In the genomic region with DNA sequence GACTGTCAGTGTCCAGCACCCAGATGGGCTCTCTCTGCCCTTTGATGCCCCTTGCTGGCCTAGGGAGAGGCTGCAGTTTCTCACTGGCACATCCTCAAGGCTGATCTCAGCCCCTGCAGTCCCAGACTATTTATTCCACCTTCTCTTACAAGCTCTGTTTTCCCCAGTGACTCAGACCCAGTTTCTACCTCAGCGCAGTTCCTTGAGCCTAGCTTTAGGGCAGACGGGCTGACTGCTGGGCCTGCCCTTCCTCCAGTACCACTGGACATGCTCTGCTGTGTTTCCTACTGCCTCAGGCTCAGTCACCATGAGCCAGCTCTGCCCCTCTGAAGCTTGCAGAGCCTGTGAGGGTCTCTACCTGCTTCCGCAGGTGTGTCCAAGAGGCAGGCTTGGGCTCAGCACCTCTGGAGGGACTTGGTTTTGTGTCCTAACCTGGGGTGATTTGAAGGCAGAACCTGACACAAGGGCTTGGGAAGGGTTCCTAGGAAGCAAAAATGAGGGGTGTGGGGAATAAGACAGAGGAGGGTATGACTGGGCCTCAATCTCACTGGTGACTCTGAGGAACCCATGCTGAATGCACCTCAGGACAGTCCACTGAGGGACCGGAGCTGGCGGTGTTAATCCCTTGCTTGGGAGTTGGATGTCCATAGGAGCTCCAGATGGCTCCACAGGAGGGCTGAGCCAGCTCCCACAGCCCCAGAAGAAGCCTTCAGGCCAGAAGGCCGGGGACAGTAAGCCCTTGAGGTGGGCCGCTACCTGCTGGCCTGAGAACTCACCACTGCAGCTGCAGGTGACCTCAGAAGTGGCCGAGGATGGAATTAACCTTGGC, we compare ENCODE assay signal across 14 cellular contexts.
"Had no signal": no experiment of that assay in that cellular context is flagged by ENCODE, and none has a peak within 500 bp of the region (broad histone marks: within the 10 kb centered on the region; RNA-seq: fewer than 3 reads in every experiment).

No MANE protein-coding gene starts in this region.

- H3K4me1 Mint-ChIP-seq: activated naive CD4-positive, alpha-beta T cell treated with anti-CD3 and anti-CD28 coated beads, Interleukin-2, amount 50 U/mL, for 24 hours; naive thymus-derived CD8-positive, alpha-beta T cell had no signal

- H3K4me1 ChIP-seq: left lung, prostate gland, right lobe of liver, uterus had no signal

- H3K36me3 Mint-ChIP-seq: activated naive CD4-positive, alpha-beta T cell treated with anti-CD3 and anti-CD28 coated beads, Interleukin-2, amount 50 U/mL, for 24 hours had no signal

- H3K4me3 Mint-ChIP-seq: activated naive CD4-positive, alpha-beta T cell treated with anti-CD3 and anti-CD28 coated beads, Interleukin-2, amount 50 U/mL, for 24 hours; activated T-cell treated with anti-CD3 and anti-CD28 coated beads, Interleukin-2, amount 50 U/mL, for 4 hours; naive thymus-derived CD8-positive, alpha-beta T cell had no signal

- H3K36me3 ChIP-seq: cardiac muscle cell, left lung, prostate gland, right lobe of liver, uterus had no signal

- H3K27ac Mint-ChIP-seq: activated naive CD4-positive, alpha-beta T cell treated with anti-CD3 and anti-CD28 coated beads, Interleukin-2, amount 50 U/mL, for 24 hours; naive thymus-derived CD8-positive, alpha-beta T cell had no signal

- DNase-seq: activated CD4-positive, alpha-beta T cell treated with anti-CD3 and anti-CD28 coated beads, Interleukin-2, amount 50 U/mL, for 1 hour; activated effector memory CD4-positive, alpha-beta T cell treated with Interleukin-2 at 50 U/mL for 16 hours; activated T-cell treated with anti-CD3 and anti-CD28 coated beads, Interleukin-2, amount 50 U/mL, for 4 hours; left lung; right lobe of liver; SW 1271; uterus had no signal

- H3K27ac ChIP-seq: cardiac muscle cell, hepatocyte, left lung, prostate gland, right lobe of liver, uterus had no signal

- ATAC-seq: activated T-cell treated with anti-CD3 and anti-CD28 coated beads, Interleukin-2, amount 50 U/mL, for 4 hours; esophagus mucosa; left lung; naive thymus-derived CD8-positive, alpha-beta T cell had no signal

- H3K27me3 ChIP-seq: cardiac muscle cell, hepatocyte, right lobe of liver, uterus had no signal

- H3K4me3 ChIP-seq: cardiac muscle cell, hepatocyte, left lung, prostate gland, right lobe of liver, smooth muscle cell, uterus had no signal

- H3K9me3 ChIP-seq: left lung, prostate gland, right lobe of liver, uterus had no signal
